25 cellular contexts compared by ENCODE assay signal in the genomic region with DNA sequence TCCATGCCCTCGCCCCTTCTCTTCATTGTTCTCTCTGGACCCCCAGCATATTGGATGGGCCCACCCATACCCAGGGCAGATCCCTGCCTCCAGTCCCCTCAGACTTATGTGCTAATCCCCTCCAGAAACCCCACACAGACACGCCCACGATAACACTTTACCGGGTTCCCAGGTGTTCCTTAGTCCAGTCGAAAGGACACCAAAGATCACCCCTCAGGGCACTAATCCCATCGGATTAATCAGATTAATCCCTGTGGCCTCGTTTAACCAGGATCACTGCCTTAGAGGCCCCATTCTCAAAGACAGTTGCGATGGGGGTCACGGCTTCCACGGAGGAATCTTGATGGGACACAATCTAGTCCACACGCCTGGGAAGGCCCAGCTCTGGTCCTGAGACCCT.
A peak's percentile ranks its signal among the peaks of the same experiment; 100 is the strongest.
DNase-seq lines count a peak whose midpoint lies in the region; ATAC-seq, FAIRE-seq and TF ChIP-seq lines count a peak whose summit lies in the region.
"Had no signal": no experiment of that assay in that cellular context is flagged by ENCODE, and none has a peak within 500 bp of the region (broad histone marks: within the 10 kb centered on the region; RNA-seq: fewer than 3 reads in every experiment).

No MANE protein-coding gene starts in this region.

- TF ChIP-seq EP300 in sigmoid colon (IDR thresholded peaks at IDR 0.05), result no peak

- no peak for TF ChIP-seq POLR2A in sigmoid colon (IDR thresholded peaks at IDR 0.05)

- no peak for ATAC-seq in left colon
- ATAC-seq: A549 had no signal

- H3K36me3 ChIP-seq in WERI-Rb-1 (no peaks in the 10 kb centered on the region), kidney (ENCODE audit: control insufficient read depth in 1 of 2, insufficient read depth in 2 of 2, low read length in 2 of 2) (no peaks in the 10 kb centered on the region), sigmoid colon (no peaks in the 10 kb centered on the region)
- H3K36me3 ChIP-seq: BE2C; BLaER1 treated with 17β-estradiol and CSF1 and Interleukin-3, amounts not matched to agents 10 nM and 100 nM; HAP-1 had no signal

- H3K4me3 ChIP-seq in WERI-Rb-1 (ENCODE audit: low read depth, low read length) (no peak overlapping the region), kidney (ENCODE audit: low read length in 2 of 2) (no peak overlapping the region), sigmoid colon (no peak overlapping the region)
- H3K4me3 ChIP-seq: A549; BLaER1 treated with 17β-estradiol and CSF1 and Interleukin-3, amounts not matched to agents 10 nM and 100 nM; GM23338; HAP-1 had no signal

- no peaks in the 10 kb centered on the region for H3K27me3 ChIP-seq in WERI-Rb-1 (ENCODE audit: insufficient read depth, low read depth, severe bottlenecking)
- no peaks in the 10 kb centered on the region for H3K27me3 ChIP-seq in sigmoid colon
- H3K27me3 ChIP-seq: BLaER1 treated with 17β-estradiol and CSF1 and Interleukin-3, amounts not matched to agents 10 nM and 100 nM had no signal

- no peak overlapping the region for H3K9ac ChIP-seq in kidney (ENCODE audit: low read length in 2 of 2)
- H3K9ac ChIP-seq: BLaER1 treated with 17β-estradiol and CSF1 and Interleukin-3, amounts not matched to agents 10 nM and 100 nM had no signal

- no peaks in the 10 kb centered on the region for H3K4me1 ChIP-seq in kidney (ENCODE audit: control insufficient read depth in 1 of 2, insufficient read depth in 1 of 2, low read depth in 1 of 2, low read length in 2 of 2)
- no peaks in the 10 kb centered on the region for H3K4me1 ChIP-seq in sigmoid colon
- H3K4me1 ChIP-seq: BE2C; BLaER1 treated with 17β-estradiol and CSF1 and Interleukin-3, amounts not matched to agents 10 nM and 100 nM; HAP-1 had no signal

- 93 to 94% methylated on average over 11 of the region's 11 CpGs for WGBS in sigmoid colon, 2 donors

- TF ChIP-seq CTCF in WERI-Rb-1 (IDR thresholded peaks at IDR 0.05; ENCODE audit: low read depth, low read length) (no peak), kidney (IDR thresholded peaks at IDR 0.05; ENCODE audit: borderline replicate concordance, extremely low read depth, insufficient read depth) (no peak), sigmoid colon (IDR thresholded peaks at IDR 0.05) (no peak)

- no peak for FAIRE-seq in kidney (lab: Jason Lieb, UNC)
- FAIRE-seq: A549, GM12891, GM18507, H54 had no signal

- no peak overlapping the region; the same call in 1 of the 2 replicates for H3K27ac ChIP-seq in WERI-Rb-1
- H3K27ac ChIP-seq in kidney (ENCODE audit: low read depth in 2 of 2, low read length in 2 of 2), result no peak overlapping the region
- H3K27ac ChIP-seq in sigmoid colon, result no peak overlapping the region
- H3K27ac ChIP-seq: A549; BLaER1 treated with 17β-estradiol and CSF1 and Interleukin-3, amounts not matched to agents 10 nM and 100 nM had no signal

- peak; percentile 34 for DNase-seq in activated effector memory CD4-positive, alpha-beta T cell treated with anti-CD3 and anti-CD28 coated beads, Interleukin-2, amount 50 U/mL, for 16 hours
- no peak for DNase-seq in activated effector memory CD4-positive, alpha-beta T cell treated with Interleukin-2 at 50 U/mL for 16 hours
- DNase-seq in WERI-Rb-1, result peak; percentile 76
- DNase-seq in kidney, result peak; percentile 46
- peak; percentile 46 for DNase-seq in sigmoid colon
- DNase-seq in left colon, result no peak
- no peak for DNase-seq in GOT3 (lab: John Stamatoyannopoulos, UW)
- DNase-seq: 8988T; ACHN; AML-193; BE2C; Calu3; CD4-positive, alpha-beta T cell; CD8-positive, alpha-beta memory T cell; DMS53; DMS79 treated with DMSO at 0.1 percent for 48 hours; GF-D8; HFFc6 had no signal

- no peaks in the 10 kb centered on the region for H3K9me3 ChIP-seq in WERI-Rb-1 (ENCODE audit: severe bottlenecking)
- peaks cover 0 to 2% of the 10 kb centered on the region in 2 donors for H3K9me3 ChIP-seq in kidney (ENCODE audit: control insufficient read depth in 1 of 2, low read length in 2 of 2)
- peaks cover 0 to 4% (median under 1%) of the 10 kb centered on the region in 4 donors for H3K9me3 ChIP-seq in sigmoid colon
- H3K9me3 ChIP-seq: BE2C, HAP-1 had no signal

- intact Hi-C loops in kidney (cut with DNase I) (no loop called here), sigmoid colon (cut with DNase I) (no loop called here), left colon (cut with DNase I, micrococcal nuclease) (no loop called here)

Comparison
In these comparisons a context has a peak if more than half of its experiments do, and no peak if none do; other contexts are left out.
1. DNase-seq: peak in activated effector memory CD4-positive, alpha-beta T cell treated with anti-CD3 and anti-CD28 coated beads, Interleukin-2, amount 50 U/mL, for 16 hours (single experiment), WERI-Rb-1 (single experiment), kidney (single experiment) and sigmoid colon (single experiment); none in activated effector memory CD4-positive, alpha-beta T cell treated with Interleukin-2 at 50 U/mL for 16 hours (single experiment), left colon (0 of 2) and GOT3 (single experiment).